In the genomic region with DNA sequence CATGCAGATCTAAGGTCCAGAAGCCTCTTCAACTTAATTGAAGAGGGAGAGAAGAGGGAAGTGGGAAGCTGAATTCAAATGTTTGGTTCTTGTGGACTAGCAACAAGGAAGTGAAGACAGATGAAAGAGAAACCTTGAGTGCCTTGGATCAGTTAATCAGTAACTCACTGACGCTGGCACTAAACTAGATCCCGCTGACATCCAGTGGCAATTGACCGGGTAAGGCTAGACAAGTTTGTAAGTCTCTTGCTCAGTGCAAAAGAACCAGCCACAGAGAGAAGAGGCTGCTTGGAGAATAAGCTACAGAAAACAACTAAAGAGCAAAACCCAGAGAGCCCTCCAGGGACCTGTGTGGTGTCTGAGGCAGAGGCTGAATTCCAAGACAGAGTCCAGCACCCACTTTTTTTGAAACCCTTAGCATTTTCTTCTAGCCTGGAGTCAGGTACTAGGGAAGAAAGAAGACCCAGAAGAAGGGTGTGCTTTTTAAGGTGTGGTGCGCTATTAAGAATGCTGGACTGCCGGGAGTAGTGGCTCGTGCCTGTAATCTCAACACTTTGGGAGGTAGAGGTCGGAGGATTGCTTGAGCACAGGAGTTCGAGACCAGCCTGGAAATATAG, we compare ENCODE assay signal across 10 cellular contexts. TPM values are rescaled to one million over a fixed set of nuclear protein-coding genes. Genes with fewer than 3 reads are reported as not detected.
DNase-seq lines count a peak whose midpoint lies in the region; ATAC-seq, FAIRE-seq and TF ChIP-seq lines count a peak whose summit lies in the region.
"Had no signal": no experiment of that assay in that cellular context is flagged by ENCODE, and none has a peak within 500 bp of the region (broad histone marks: within the 10 kb centered on the region; RNA-seq: fewer than 3 reads in every experiment).

No MANE protein-coding gene starts in this region.

- H3K9me3 Mint-ChIP-seq in astrocyte (ENCODE audit: unreplicated experiment): no peaks in the 10 kb centered on the region

- TF ChIP-seq POLR2A in thyroid gland (IDR thresholded peaks at IDR 0.05) (peak in 1 of 2 donors; percentile 36), gastroesophageal sphincter (IDR thresholded peaks at IDR 0.05) (no peak)

- peaks cover 5% of the 10 kb centered on the region for H3K27me3 Mint-ChIP-seq in astrocyte (ENCODE audit: low read depth, unreplicated experiment)

- H3K9ac ChIP-seq in astrocyte (ENCODE audit: low read length): no peak overlapping the region

- intact Hi-C loops in left ventricle myocardium superior (cut with micrococcal nuclease): no loop called here
- intact Hi-C loops in left cardiac atrium (cut with DNase I): no loop called here
- intact Hi-C loops in thyroid gland (cut with DNase I): no loop called here

- H3K36me3 ChIP-seq in astrocyte (ENCODE audit: insufficient read depth, low read length) (no peaks in the 10 kb centered on the region), thyroid gland (no peaks in the 10 kb centered on the region), gastroesophageal sphincter (no peaks in the 10 kb centered on the region), right atrium auricular region (no peaks in the 10 kb centered on the region)

- 34 to 38% methylated on average over 8 of the region's 8 CpGs for WGBS in thyroid gland, 2 donors
- 57% methylated on average over 8 of the region's 8 CpGs; no CpG with 5 or more reads in 1 of the 2 donors for WGBS in gastroesophageal sphincter (ENCODE audit: low coverage in 1 of 2), 2 donors

- peaks cover 15% of the 10 kb centered on the region for H3K27me3 ChIP-seq in astrocyte (ENCODE audit: insufficient read depth, low read length)
- H3K27me3 ChIP-seq in thyroid gland: no peaks in the 10 kb centered on the region
- peaks cover 16% of the 10 kb centered on the region for H3K27me3 ChIP-seq in gastroesophageal sphincter
- H3K27me3 ChIP-seq in right atrium auricular region: no peaks in the 10 kb centered on the region

- H3K9me3 ChIP-seq in astrocyte (ENCODE audit: insufficient read depth, low read depth, low read length) (no peaks in the 10 kb centered on the region), thyroid gland (no peaks in the 10 kb centered on the region), gastroesophageal sphincter (no peaks in the 10 kb centered on the region), right atrium auricular region (no peaks in the 10 kb centered on the region)

- H3K27ac ChIP-seq in astrocyte (ENCODE audit: low read depth, low read length) (no peak overlapping the region), thyroid gland (peak overlapping the region; percentile 47 to 78 (median 69)), gastroesophageal sphincter (no peak overlapping the region), right atrium auricular region (no peak overlapping the region)

- H3K4me2 ChIP-seq in astrocyte (ENCODE audit: low read length): no peak overlapping the region

- no peaks in the 10 kb centered on the region for H4K20me1 ChIP-seq in astrocyte (ENCODE audit: insufficient read depth, low read length)

- peak; percentile 45 for ATAC-seq in left ventricle myocardium superior
- ATAC-seq in left cardiac atrium: no peak
- ATAC-seq in HG03457 (IDR thresholded peaks at IDR 0.05; ENCODE audit: unreplicated experiment): peak; percentile 97
- no peak for ATAC-seq in gastroesophageal sphincter

- DNase-seq in left ventricle myocardium superior (no peak), left cardiac atrium (no peak), astrocyte (ENCODE audit: low read depth) (no peak), thyroid gland (peak; percentile 39), 8988T (no peak), right atrium auricular region (ENCODE audit: low spot score) (no peak)

- TF ChIP-seq CTCF in astrocyte (IDR thresholded peaks at IDR 0.05; ENCODE audit: insufficient read depth, low read depth, low read length) (no peak), thyroid gland (IDR thresholded peaks at IDR 0.05) (no peak), gastroesophageal sphincter (IDR thresholded peaks at IDR 0.05) (no peak), right atrium auricular region (IDR thresholded peaks at IDR 0.05) (no peak)

- no peak overlapping the region for H3K4me3 Mint-ChIP-seq in astrocyte (ENCODE audit: unreplicated experiment)

- no peak for FAIRE-seq in astrocyte (lab: Jason Lieb, UNC)
- FAIRE-seq: keratinocyte, TTC549 had no signal

- H3K27ac Mint-ChIP-seq in astrocyte (ENCODE audit: unreplicated experiment): no peak overlapping the region

- no peaks in the 10 kb centered on the region for H3K36me3 Mint-ChIP-seq in astrocyte (ENCODE audit: low read depth, unreplicated experiment)

- no peaks in the 10 kb centered on the region for H3K79me2 ChIP-seq in astrocyte (ENCODE audit: insufficient read depth, low read length)

- H3K4me1 ChIP-seq in astrocyte (ENCODE audit: insufficient read depth, low read length): no peaks in the 10 kb centered on the region
- peaks cover 5 to 15% of the 10 kb centered on the region in 2 donors for H3K4me1 ChIP-seq in thyroid gland
- H3K4me1 ChIP-seq in gastroesophageal sphincter: peaks cover 0 to 1% (median 0%) of the 10 kb centered on the region in 3 donors
- no peaks in the 10 kb centered on the region for H3K4me1 ChIP-seq in right atrium auricular region

- H3K4me1 Mint-ChIP-seq in astrocyte (ENCODE audit: low read depth, unreplicated experiment): peaks cover 4% of the 10 kb centered on the region

- no peak overlapping the region for H3K4me3 ChIP-seq in astrocyte (ENCODE audit: insufficient read depth, low read depth, low read length)
- H3K4me3 ChIP-seq in thyroid gland (replicated peaks in 1 of 3): no peak overlapping the region
- no peak overlapping the region for H3K4me3 ChIP-seq in gastroesophageal sphincter
- no peak overlapping the region for H3K4me3 ChIP-seq in right atrium auricular region

- peak overlapping the region; percentile 29 for H2AFZ ChIP-seq in astrocyte (ENCODE audit: low read depth, low read length)

- TF ChIP-seq EP300 in gastroesophageal sphincter (IDR thresholded peaks at IDR 0.05): no peak

RNA-seq across cellular contexts. Expression of gene PLCH1, which starts 6.9 kb away (rescaled TPM):
- 0.50 TPM for total RNA-seq in left ventricle myocardium superior
- total RNA-seq in left cardiac atrium: 1 to 10 TPM in 1 of 2 donors, under 1 TPM in 1; 0.39 to 1.3 TPM
- 0.65 and 1.2 TPM in 2 replicates for total RNA-seq in astrocyte
- total RNA-seq in thyroid gland: 10 to 100 TPM in 3 of 4 donors, 1 to 10 TPM in 1; 4.3 to 20.6 (median 14.1) TPM
- total RNA-seq in gastroesophageal sphincter: under 1 TPM; 0.16 to 0.40 (median 0.35) TPM
- 1 to 10 TPM; 1.4 to 1.5 TPM for total RNA-seq in right atrium auricular region

Comparison
In these comparisons a context has a peak if more than half of its experiments do, and no peak if none do; other contexts are left out.
1. ATAC-seq: peak in left ventricle myocardium superior (single experiment) and HG03457 (single experiment); none in left cardiac atrium (0 of 2) and gastroesophageal sphincter (single experiment).
2. DNase-seq: peak in thyroid gland (2 of 2); none in left ventricle myocardium superior (single experiment), left cardiac atrium (single experiment), astrocyte (single experiment), 8988T (single experiment) and right atrium auricular region (single experiment).
3. H3K27ac ChIP-seq: peak in thyroid gland (3 of 3); none in astrocyte (single experiment), gastroesophageal sphincter (0 of 4) and right atrium auricular region (0 of 2).